In genomic region chrX:78650906-78651437, GRCh38 we compare ENCODE assay signal across 8 cellular contexts.
DNase-seq lines count a peak whose midpoint lies in the region; ATAC-seq, FAIRE-seq and TF ChIP-seq lines count a peak whose summit lies in the region.

No MANE protein-coding gene starts in this region.

- ATAC-seq in HG02571 (IDR thresholded peaks at IDR 0.05; ENCODE audit: unreplicated experiment), result peak; percentile 78

- peak; percentile 95 for FAIRE-seq in GM18507 (lab: Jason Lieb, UNC)

- TF ChIP-seq POLR2A in NB4 (IDR thresholded peaks at IDR 0.05; ENCODE audit: extremely low read depth, insufficient read length), result no peak

- H3K4me3 ChIP-seq in NB4 (ENCODE audit: low read depth, low read length), result peak overlapping the region; percentile 49

- no peak for DNase-seq in GM18507 (ENCODE audit: extremely low spot score, insufficient read length, low read depth)
- DNase-seq in NB4 (ENCODE audit: low read depth), result peak; percentile 91
- DNase-seq in fibroblast of peridontal ligament (ENCODE audit: extremely low read depth), result peak; percentile 81
- DNase-seq in stimulated activated CD4-positive, alpha-beta T cell treated with anti-CD3 and anti-CD28 coated beads, Interleukin-1b, Interleukin-23, amount 100 ng/mL, for 48 hours, result no peak
- DNase-seq in COR-L47 (lab: John Stamatoyannopoulos, UW), result no peak
- DNase-seq in activated CD8-positive, alpha-beta memory T cell treated with anti-CD3 and anti-CD28 coated beads, Interleukin-2, amount 50 U/mL, for 4 hours, result no peak
- DNase-seq in activated gamma-delta T cell (lab: John Stamatoyannopoulos, UW), result no peak

- TF ChIP-seq CTCF in NB4 (IDR thresholded peaks at IDR 0.05; ENCODE audit: low read depth, low read length), result no peak

Comparison
In these comparisons a context has a peak if more than half of its experiments do, and no peak if none do; other contexts are left out.
1. DNase-seq: peak in NB4 (single experiment) and fibroblast of peridontal ligament (single experiment); none in GM18507 (single experiment), stimulated activated CD4-positive, alpha-beta T cell treated with anti-CD3 and anti-CD28 coated beads, Interleukin-1b, Interleukin-23, amount 100 ng/mL, for 48 hours (single experiment), COR-L47 (single experiment), activated CD8-positive, alpha-beta memory T cell treated with anti-CD3 and anti-CD28 coated beads, Interleukin-2, amount 50 U/mL, for 4 hours (single experiment) and activated gamma-delta T cell (single experiment).